ENCODE assay signal across 21 cellular contexts in genomic region chr1:7684861-7685635, GRCh38.
A peak's percentile ranks its signal among the peaks of the same experiment; 100 is the strongest.
DNase-seq lines count a peak whose midpoint lies in the region; ATAC-seq and TF ChIP-seq lines count a peak whose summit lies in the region.
"Had no signal": no experiment of that assay in that cellular context is flagged by ENCODE, and none has a peak within 500 bp of the region (broad histone marks: within the 10 kb centered on the region; RNA-seq: fewer than 3 reads in every experiment).

No MANE protein-coding gene starts in this region.

- peaks cover 22% of the 10 kb centered on the region for H3K27me3 ChIP-seq in left ventricle myocardium inferior (ENCODE audit: low read depth)
- H3K27me3 ChIP-seq in spleen (replicated peaks in 1 of 7): peaks cover 0 to 32% (median 7%) of the 10 kb centered on the region in 7 donors
- H3K27me3 ChIP-seq: BLaER1 had no signal

- TF ChIP-seq POLR2A in spleen (IDR thresholded peaks at IDR 0.05): no peak

- H3K27ac Mint-ChIP-seq in chondrocyte (ENCODE audit: unreplicated experiment) (no peak overlapping the region), neural crest cell (ENCODE audit: unreplicated experiment) (no peak overlapping the region)
- H3K27ac Mint-ChIP-seq: B cell; CD8-positive, alpha-beta T cell; HFFc6 had no signal

- WGBS in spleen, 5 donors: 87 to 95% (median 90%) methylated on average over 27 to 29 of the region's 29 CpGs

- DNase-seq in Right ventricle myocardium superior (peak; percentile 11), left ventricle myocardium inferior (no peak), chondrocyte (ENCODE audit: low spot score) (peak; percentile 63), neural crest cell (ENCODE audit: low read depth, low spot score) (no peak), spleen (peak; percentile 54), cerebellum (ENCODE audit: low spot score) (no peak), nucleus accumbens (lab: John Stamatoyannopoulos, UW) (no peak)
- DNase-seq: Caco-2; CD4-positive, CD25-positive, alpha-beta regulatory T cell; CD8-positive, alpha-beta T cell; DMS153; DND-41; GM23248; H7; HCEC 1CT; HFFc6 had no signal

- H3K9me3 ChIP-seq in left ventricle myocardium inferior (replicated peaks): no peaks in the 10 kb centered on the region
- H3K9me3 ChIP-seq in spleen: no peaks in the 10 kb centered on the region
- H3K9me3 ChIP-seq: BLaER1, Caco-2 had no signal

- ATAC-seq in Right ventricle myocardium superior (ENCODE audit: poor library complexity) (no peak), HG03460 (IDR thresholded peaks at IDR 0.05; ENCODE audit: unreplicated experiment) (no peak)
- ATAC-seq: CD8-positive, alpha-beta T cell had no signal

- H3K27me3 Mint-ChIP-seq in chondrocyte (ENCODE audit: low read depth) (peaks cover 19% of the 10 kb centered on the region), neural crest cell (ENCODE audit: low read depth) (peaks cover 8% of the 10 kb centered on the region)

- H3K4me3 Mint-ChIP-seq in chondrocyte (ENCODE audit: unreplicated experiment) (no peak overlapping the region), neural crest cell (peak overlapping the region; percentile 52)
- H3K4me3 Mint-ChIP-seq: B cell; CD8-positive, alpha-beta T cell; HFFc6 had no signal

- H3K36me3 Mint-ChIP-seq in chondrocyte (ENCODE audit: low read depth) (no peaks in the 10 kb centered on the region), neural crest cell (ENCODE audit: low read depth) (no peaks in the 10 kb centered on the region)
- H3K36me3 Mint-ChIP-seq: CD4-positive, CD25-positive, alpha-beta regulatory T cell; CD8-positive, alpha-beta T cell had no signal

- no peak for TF ChIP-seq CTCF in left ventricle myocardium inferior (IDR thresholded peaks at IDR 0.05; ENCODE audit: borderline replicate concordance)
- TF ChIP-seq CTCF in chondrocyte (IDR thresholded peaks at IDR 0.05): no peak
- no peak for TF ChIP-seq CTCF in neural crest cell (conservative IDR thresholded peaks at IDR 0.05)
- no peak for TF ChIP-seq CTCF in spleen (IDR thresholded peaks at IDR 0.05 in 8 of 11, conservative IDR thresholded peaks at IDR 0.05 in 3 of 11)

- H3K4me3 ChIP-seq in left ventricle myocardium inferior (no peak overlapping the region), spleen (no peak overlapping the region)
- H3K4me3 ChIP-seq: BLaER1, GM23248 had no signal

- H3K36me3 ChIP-seq in left ventricle myocardium inferior (no peaks in the 10 kb centered on the region), spleen (no peaks in the 10 kb centered on the region)
- H3K36me3 ChIP-seq: BLaER1 had no signal

- H3K9me3 Mint-ChIP-seq in chondrocyte (ENCODE audit: low read depth): no peaks in the 10 kb centered on the region
- H3K9me3 Mint-ChIP-seq in neural crest cell: no peaks in the 10 kb centered on the region
- H3K9me3 Mint-ChIP-seq: CD8-positive, alpha-beta T cell; HFFc6 had no signal

- intact Hi-C loops in Right ventricle myocardium superior (cut with DNase I): no loop called here
- intact Hi-C loops in left ventricle myocardium inferior (cut with micrococcal nuclease): no loop called here
- intact Hi-C loops in spleen (cut with DNase I; ENCODE audit: low total_unique reads): no loop called here

- H3K27ac ChIP-seq in left ventricle myocardium inferior (replicated peaks): no peak overlapping the region
- no peak overlapping the region for H3K27ac ChIP-seq in spleen
- H3K27ac ChIP-seq: 22Rv1, C4-2B, GM23248 had no signal

- H3K4me1 Mint-ChIP-seq in chondrocyte (ENCODE audit: low read depth): no peaks in the 10 kb centered on the region
- peaks cover 9% of the 10 kb centered on the region for H3K4me1 Mint-ChIP-seq in neural crest cell
- H3K4me1 Mint-ChIP-seq: B cell; CD4-positive, CD25-positive, alpha-beta regulatory T cell had no signal

- peaks cover 10% of the 10 kb centered on the region for H3K4me1 ChIP-seq in left ventricle myocardium inferior
- H3K4me1 ChIP-seq in spleen: peaks cover 0 to 13% (median 10%) of the 10 kb centered on the region in 6 donors
- H3K4me1 ChIP-seq: Caco-2 had no signal

Comparison
In these comparisons a context has a peak if more than half of its experiments do, and no peak if none do; other contexts are left out.
1. DNase-seq: peak in Right ventricle myocardium superior (single experiment), chondrocyte (single experiment) and spleen (single experiment); none in left ventricle myocardium inferior (single experiment), neural crest cell (single experiment), cerebellum (single experiment) and nucleus accumbens (0 of 56).